1 cellular context compared by ENCODE assay signal in genomic region chr3:43497405-43497804, GRCh38.
TF ChIP-seq lines count a peak whose summit lies in the region.

No MANE protein-coding gene starts in this region.

TF ChIP-seq in GM23338, 12 proteins besides CTCF, POLR2A, EP300 and RAD21 (continued from another document):
- no peak for TF ChIP-seq ZNF114 (CRISPR knock-in tag; IDR thresholded peaks at IDR 0.05)
- no peak for TF ChIP-seq STAT1 (IDR thresholded peaks at IDR 0.05; ENCODE audit: unreplicated experiment)
- no peak for TF ChIP-seq EZH2 (IDR thresholded peaks at IDR 0.05; ENCODE audit: low read depth, unreplicated experiment)
- no peak for TF ChIP-seq ZNF462 (CRISPR knock-in tag; IDR thresholded peaks at IDR 0.05)
- no peak for TF ChIP-seq POLR2AphosphoS5 (IDR thresholded peaks at IDR 0.05; ENCODE audit: low read depth)
TF ChIP-seq in GM23338: peak in this region for 0.
